Comparison of ENCODE assay signal across 9 cellular contexts in genomic region chr2:20012282-20013060, GRCh38. TPM values are rescaled to one million over a fixed set of nuclear protein-coding genes. Genes with fewer than 3 reads are reported as not detected.
A peak's percentile ranks its signal among the peaks of the same experiment; 100 is the strongest.
DNase-seq lines count a peak whose midpoint lies in the region; ATAC-seq, FAIRE-seq and TF ChIP-seq lines count a peak whose summit lies in the region.
"Had no signal": no experiment of that assay in that cellular context is flagged by ENCODE, and none has a peak within 500 bp of the region (broad histone marks: within the 10 kb centered on the region; RNA-seq: fewer than 3 reads in every experiment).

MATN3 (minus strand) TSS chr2:20012668; CDS start chr2:20012631, 37 bp downstream.

- peak within 1 kb of the TSS; percentile 99 for H2AFZ ChIP-seq in H1 (ENCODE audit: low read length)

- CTCF ChIA-PET in RWPE1 (lab: Yijun Ruan, JAX) (interaction anchor here (0.6 to 1.1 kb wide), 3 partner anchors 57 to 323 kb away, joined by 4 read pairs; no protein-coding TSS in a partner anchor), H1 (lab: Charles Lee; ENCODE audit: partially characterized antibody) (interaction anchor here (1.4 to 9.4 kb wide), 11 partner anchors 9 to 630 kb away, joined by 3 to 125 read pairs (median 19); partner anchors contain the start of gene WDR35)

- no peak within 1 kb of the TSS for H3K4ac ChIP-seq in H1 (replicated peaks; ENCODE audit: insufficient read length, low read depth, low read length)

- no peak within 1 kb of the TSS for H2AK5ac ChIP-seq in H1 (ENCODE audit: low read depth, low read length)

- H3K79me1 ChIP-seq in H1 (ENCODE audit: low read depth, low read length) = no peaks in the 10 kb centered on the region

- H3K27ac ChIP-seq in RWPE1 = peak within 1 kb of the TSS; percentile 63
- no peak within 1 kb of the TSS for H3K27ac ChIP-seq in H1 (ENCODE audit: low read depth, low read length)
- peak within 1 kb of the TSS; percentile 58 to 60 for H3K27ac ChIP-seq in uterus

- H3K23me2 ChIP-seq in H1 (ENCODE audit: low read depth, low read length) = peaks cover 9% of the 10 kb centered on the region; the same call in 1 of the 2 replicates

- peak within 1 kb of the TSS; percentile 91 to 94 for H3K4me2 ChIP-seq in H1 (ENCODE audit: insufficient read depth in 1 of 2, low read depth in 2 of 2, low read length in 2 of 2)

- TF ChIP-seq RAD21 in H1 (IDR thresholded peaks at IDR 0.05 in 1 of 2, conservative IDR thresholded peaks at IDR 0.05 in 1 of 2; ENCODE audit: low read depth in 2 of 2, low read length in 2 of 2) = no peak

- H3K9ac ChIP-seq in H1 (replicated peaks in 1 of 4; ENCODE audit: extremely low read depth in 1 of 4, low read depth in 3 of 4, low read length in 3 of 4) = peak within 1 kb of the TSS; percentile 15 to 73 (median 50); a peak in 5 of 7 replicates

- H3K23ac ChIP-seq in H1 (ENCODE audit: insufficient read length) = no peak within 1 kb of the TSS

- no peak within 1 kb of the TSS; the same call in 1 of the 2 replicates for H2BK15ac ChIP-seq in H1 (ENCODE audit: low read length)

- H3K9me3 ChIP-seq in H1 (ENCODE audit: insufficient read depth in 2 of 2, low read depth in 1 of 2, low read length in 1 of 2) (0 out of 4 replicates have a peak, but pooled peaks cover 0 to 2% of the 10 kb centered on the region in 2 experiments), mucosa of descending colon (no peaks in the 10 kb centered on the region), uterus (no peaks in the 10 kb centered on the region)

- no peaks in the 10 kb centered on the region for H3K36me3 ChIP-seq in H1 (ENCODE audit: control insufficient read depth in 2 of 4, insufficient read depth in 4 of 4, low read length in 3 of 4)
- no peaks in the 10 kb centered on the region for H3K36me3 ChIP-seq in mucosa of descending colon (ENCODE audit: low read depth)
- no peaks in the 10 kb centered on the region for H3K36me3 ChIP-seq in uterus

- H2BK5ac ChIP-seq in H1 (ENCODE audit: low read depth, low read length) = no peak within 1 kb of the TSS; the same call in 1 of the 2 replicates

- H3K4me1 ChIP-seq in H1 (replicated peaks in 1 of 4; ENCODE audit: control insufficient read depth in 3 of 4, insufficient read depth in 4 of 4, low read length in 3 of 4) = peaks cover 0 to 13% (median 7%) of the 10 kb centered on the region in 4 experiments; a peak in 3 of 7 replicates
- H3K4me1 ChIP-seq in mucosa of descending colon (ENCODE audit: low read depth) = peaks cover 9% of the 10 kb centered on the region
- peaks cover 0 to 7% of the 10 kb centered on the region in 2 donors for H3K4me1 ChIP-seq in uterus

- H3K18ac ChIP-seq in H1 (ENCODE audit: extremely low read depth, low read length) = peak within 1 kb of the TSS; percentile 42; the same call in 1 of the 2 replicates

- H3K4me3 ChIP-seq in H1 (ENCODE audit: extremely low read depth in 1 of 4, insufficient read depth in 2 of 4, low read depth in 3 of 4, low read length in 4 of 4) (peak within 1 kb of the TSS; percentile 44 to 67 (median 58)), mucosa of descending colon (no peak within 1 kb of the TSS), uterus (peak within 1 kb of the TSS; percentile 43 to 44)

- ATAC-seq in mucosa of descending colon (peak; percentile 87), GM19351 (IDR thresholded peaks at IDR 0.05; ENCODE audit: unreplicated experiment) (no peak)

- DNase-seq in DMS53 (lab: John Stamatoyannopoulos, UW) = peak; percentile 59
- no peak for DNase-seq in DMS53 treated with DMSO at 0.1 percent for 48 hours (lab: John Stamatoyannopoulos, UW; ENCODE audit: unreplicated experiment)
- DNase-seq in RWPE1 (ENCODE audit: low spot score) = peak; percentile 52
- DNase-seq in H1 (ENCODE audit: low read depth in 1 of 2, low spot score in 2 of 2) = peak in 1 of 2 experiments; percentile 73
- peak; percentile 46 to 63 (median 60) for DNase-seq in mucosa of descending colon
- peak; percentile 18 to 27 for DNase-seq in uterus
- DNase-seq in RKO (ENCODE audit: low spot score) = no peak

- no peak for FAIRE-seq in H1 (lab: Jason Lieb, UNC)
- FAIRE-seq: A204.1 had no signal

- H3K27me3 ChIP-seq in H1 (replicated peaks in 1 of 4; ENCODE audit: control insufficient read depth in 3 of 4, extremely low read depth in 1 of 4, insufficient read depth in 3 of 4, low read length in 3 of 4) (peaks cover 0 to 23% (median 14%) of the 10 kb centered on the region in 4 experiments; a peak in 6 of 7 replicates), uterus (no peaks in the 10 kb centered on the region)

- POLR2A ChIA-PET in RWPE1 (lab: Yijun Ruan, JAX; ENCODE audit: low non-redundant PET) (no interaction called here), H1 (lab: Charles Lee; ENCODE audit: partially characterized antibody) (interaction anchor here (0.6 to 2.2 kb wide), 9 partner anchors 11 to 333 kb away, joined by 3 to 8 read pairs (median 4); partner anchors contain the start of gene WDR35)

- no peak within 1 kb of the TSS for H4K91ac ChIP-seq in H1 (replicated peaks; ENCODE audit: insufficient read length, low read length)

- peak within 1 kb of the TSS; percentile 30; the same call in 1 of the 2 replicates for H4K8ac ChIP-seq in H1 (ENCODE audit: extremely low read depth, insufficient read depth, low read length)

- H3K56ac ChIP-seq in H1 (replicated peaks; ENCODE audit: insufficient read length, low read depth, low read length) = no peak within 1 kb of the TSS

- H2BK12ac ChIP-seq in H1 (ENCODE audit: low read depth, low read length) = peak within 1 kb of the TSS; percentile 70; the same call in 1 of the 2 replicates

- H3K79me2 ChIP-seq in H1 (ENCODE audit: control insufficient read depth in 1 of 2, insufficient read depth in 2 of 2, low read length in 2 of 2) = no peaks in the 10 kb centered on the region

- intact Hi-C loops in mucosa of descending colon (cut with DNase I, micrococcal nuclease) = loop anchor here in 1 of 2 donors (5.0 kb wide), 2 partner anchors 95 to 360 kb away; no protein-coding TSS in a partner anchor
- intact Hi-C loops in uterus (cut with DNase I; ENCODE audit: low total_unique reads) = loop anchor here (5.0 kb wide), 1 partner anchor 85 kb away; no protein-coding TSS in a partner anchor

- peak within 1 kb of the TSS; percentile 39 for H2BK120ac ChIP-seq in H1 (replicated peaks; ENCODE audit: low read depth, low read length)

- TF ChIP-seq CTCF in RWPE1 (conservative IDR thresholded peaks at IDR 0.05; ENCODE audit: low read depth) = no peak
- TF ChIP-seq CTCF in H1 (IDR thresholded peaks at IDR 0.05; ENCODE audit: control extremely low read depth in 1 of 3, insufficient read depth in 1 of 3, low read depth in 1 of 3, low read length in 3 of 3) = no peak
- TF ChIP-seq CTCF in mucosa of descending colon (IDR thresholded peaks at IDR 0.05) = no peak
- TF ChIP-seq CTCF in uterus (IDR thresholded peaks at IDR 0.05) = no peak

- no peak within 1 kb of the TSS for H3K14ac ChIP-seq in H1 (ENCODE audit: insufficient read length)

- 3% methylated on average over 49 of the region's 86 CpGs; no CpG with 5 or more reads in 1 of the 2 experiments for WGBS in H1 (ENCODE audit: extremely low coverage in 1 of 2, insufficient coverage in 1 of 2, insufficient read length in 1 of 2, insufficient replicate concordance in 2 of 2, low coverage in 1 of 2, low lambda C conversion rate in 2 of 2, missing lambda C conversion rate in 1 of 2), 2 experiments

- no peak for TF ChIP-seq EP300 in H1 (IDR thresholded peaks at IDR 0.05; ENCODE audit: borderline replicate concordance in 1 of 2, low read depth in 2 of 2, low read length in 2 of 2)

- H4K20me1 ChIP-seq in H1 (replicated peaks in 1 of 2; ENCODE audit: control insufficient read depth in 1 of 2, insufficient read depth in 2 of 2, low read length in 2 of 2) = no peaks in the 10 kb centered on the region

- H4K5ac ChIP-seq in H1 (ENCODE audit: insufficient read length, low read depth, low read length) = peak within 1 kb of the TSS; percentile 22

- H2BK20ac ChIP-seq in H1 (ENCODE audit: low read length) = 0 out of 2 replicates have a peak within 1 kb of the TSS, but pooled peaks have one; percentile 16

- no peak for TF ChIP-seq POLR2A in H1 (IDR thresholded peaks at IDR 0.05; ENCODE audit: control extremely low read depth in 1 of 2, low read depth in 2 of 2, low read length in 2 of 2)
- TF ChIP-seq POLR2A in uterus (IDR thresholded peaks at IDR 0.05) = no peak

TF ChIP-seq in H1, 55 proteins besides CTCF, POLR2A, EP300 and RAD21 (continues in another document):
- TF ChIP-seq PHF8 (conservative IDR thresholded peaks at IDR 0.05; ENCODE audit: low read depth, low read length) (peak; percentile 59; the same call in 1 of the 2 replicates), RBBP5 (IDR thresholded peaks at IDR 0.05; ENCODE audit: borderline replicate concordance, low read depth, low read length) (peak; percentile 49; the same call in 1 of the 2 replicates), CREB1 (IDR thresholded peaks at IDR 0.05) (no peak), BCL11A (IDR thresholded peaks at IDR 0.05; ENCODE audit: low read depth in 2 of 2, low read length in 2 of 2) (no peak), POLR2AphosphoS5 (IDR thresholded peaks at IDR 0.05; ENCODE audit: low read depth, low read length) (peak; percentile 41; the same call in 1 of the 2 replicates), TEAD4 (IDR thresholded peaks at IDR 0.05; ENCODE audit: low read depth, low read length) (peak; percentile 96), SIX5 (IDR thresholded peaks at IDR 0.05; ENCODE audit: low read depth, low read length) (no peak), GTF2F1 (IDR thresholded peaks at IDR 0.05; ENCODE audit: borderline replicate concordance, low read depth, low read length) (no peak), E2F6 (IDR thresholded peaks at IDR 0.05) (peak; percentile 42; the same call in 1 of the 2 replicates), ASH2L (IDR thresholded peaks at IDR 0.05; ENCODE audit: low read length) (peak; percentile 60), TAF1 (IDR thresholded peaks at IDR 0.05; ENCODE audit: low read depth, low read length) (peak; percentile 61; the same call in 1 of the 2 replicates)

RNA-seq across cellular contexts. Expression of gene MATN3, which starts in this region (rescaled TPM):
- 9.7 and 9.9 TPM in 2 replicates for total RNA-seq in H1 (2021; fragmentation: NEBNext Ultra II Directional; extraction: Animal tissue kit (Norgen Biotek cat#: 25700))
- polyA plus RNA-seq in H1 (2011; rRNA removed) = 3.0 TPM in 2 replicates
- 5.2 TPM for polyA plus RNA-seq in H1 (2011; cell fraction: cytosol; rRNA removed)
- polyA plus RNA-seq in H1 (2011; cell fraction: nucleus; rRNA removed) = 6.1 TPM
- polyA plus RNA-seq in H1 (2012, experiment 1 of 2) = 6.6 to 9.2 TPM (median 8.0 TPM) in 4 replicates
- 3.2 TPM for polyA plus RNA-seq in H1 (2012, experiment 2 of 2)
- polyA plus RNA-seq in H1 (2013, experiment 1 of 2) = 11.5 TPM
- 12.9 TPM for polyA plus RNA-seq in H1 (2013, experiment 2 of 2)
- polyA minus RNA-seq in H1 (2011; rRNA and poly(A)+ RNA removed) = 5.3 and 6.6 TPM in 2 replicates
- 4.6 TPM for polyA minus RNA-seq in H1 (2011; cell fraction: cytosol; rRNA and poly(A)+ RNA removed)
- 6.7 TPM for polyA minus RNA-seq in H1 (2011; cell fraction: nucleus; rRNA and poly(A)+ RNA removed)
- total RNA-seq in mucosa of descending colon = under 1 TPM in 2 of 3 donors, not detected in 1; 0.70 to 0.89 TPM
- total RNA-seq in uterus = 1 to 10 TPM; 1.2 to 2.1 (median 1.3) TPM

Comparison
In these comparisons a context has a peak if more than half of its experiments do, and no peak if none do; other contexts are left out.
1. DNase-seq: peak in DMS53 (single experiment), RWPE1 (single experiment) and uterus (2 of 2); none in DMS53 treated with DMSO at 0.1 percent for 48 hours (single experiment) and RKO (single experiment).
2. Peak in DNase-seq and ATAC-seq in mucosa of descending colon; RNA of the gene not detected or under 1 TPM.